Comparison of ENCODE assay signal across 1 cellular context in genomic region chr20:58838174-58838573, GRCh38.
TF ChIP-seq lines count a peak whose summit lies in the region.

No MANE protein-coding gene starts in this region.

TF ChIP-seq in SK-N-SH, 30 proteins besides CTCF, POLR2A, EP300 and RAD21 (continued from another document):
- TF ChIP-seq ZBTB33 (IDR thresholded peaks at IDR 0.05; ENCODE audit: borderline replicate concordance, low read depth) (no peak), PBX3 (IDR thresholded peaks at IDR 0.05) (no peak), REST (IDR thresholded peaks at IDR 0.05; ENCODE audit: low read depth, low read length) (no peak), MEF2A (IDR thresholded peaks at IDR 0.05; ENCODE audit: borderline replicate concordance, low read depth) (no peak), RFX5 (IDR thresholded peaks at IDR 0.05; ENCODE audit: low read length) (no peak), MXI1 (IDR thresholded peaks at IDR 0.05; ENCODE audit: low read depth, low read length) (no peak), ELF1 (IDR thresholded peaks at IDR 0.05) (no peak), NRF1 (IDR thresholded peaks at IDR 0.05; ENCODE audit: low read depth, low read length) (no peak), USF2 (IDR thresholded peaks at IDR 0.05; ENCODE audit: borderline replicate concordance, low read depth, low read length) (no peak), RCOR1 (IDR thresholded peaks at IDR 0.05; ENCODE audit: low read length) (no peak), TCF12 (IDR thresholded peaks at IDR 0.05) (no peak)
